ENCODE assay signal across 9 cellular contexts in genomic region chr4:107034091-107034698, GRCh38. TPM values are rescaled to one million over a fixed set of nuclear protein-coding genes. Genes with fewer than 3 reads are reported as not detected.
DNase-seq lines count a peak whose midpoint lies in the region; ATAC-seq, FAIRE-seq and TF ChIP-seq lines count a peak whose summit lies in the region.
"Had no signal": no experiment of that assay in that cellular context is flagged by ENCODE, and none has a peak within 500 bp of the region (broad histone marks: within the 10 kb centered on the region; RNA-seq: fewer than 3 reads in every experiment).

No MANE protein-coding gene starts in this region.

- no peaks in the 10 kb centered on the region for H4K20me1 ChIP-seq in endothelial cell of umbilical vein (replicated peaks; ENCODE audit: control insufficient read depth, extremely low read depth, insufficient read depth, low read length)

- FAIRE-seq in endothelial cell of umbilical vein (lab: Jason Lieb, UNC): peak; percentile 70

- H3K9me3 ChIP-seq in endothelial cell of umbilical vein (replicated peaks; ENCODE audit: control insufficient read depth, insufficient read depth, low read length): no peaks in the 10 kb centered on the region

- no peaks in the 10 kb centered on the region for H3K9me1 ChIP-seq in endothelial cell of umbilical vein (replicated peaks; ENCODE audit: control insufficient read depth, extremely low read depth, insufficient read depth, low read length)

- peak overlapping the region; percentile 100 for H3K4me2 ChIP-seq in endothelial cell of umbilical vein (ENCODE audit: insufficient read depth, low read length)

- no peak overlapping the region for H3K27ac Mint-ChIP-seq in natural killer cell

- no peak for TF ChIP-seq POLR2A in endothelial cell of umbilical vein (IDR thresholded peaks at IDR 0.05; ENCODE audit: low read depth, low read length)

- peaks cover 34% of the 10 kb centered on the region for H3K4me1 ChIP-seq in endothelial cell of umbilical vein (ENCODE audit: control insufficient read depth, extremely low read depth, insufficient read depth, low read length)

- no TSS peak for BruUV-seq in endothelial cell of umbilical vein (replicated peaks; lab: Mats Ljungman, UMichigan)

- H2AFZ ChIP-seq in endothelial cell of umbilical vein (ENCODE audit: low read depth, low read length): peak overlapping the region; percentile 27

- intact Hi-C loops in endothelial cell of umbilical vein (cut with micrococcal nuclease) (loop anchor here (1.0 to 10.0 kb wide), 4 partner anchors 149 to 769 kb away; no protein-coding TSS in a partner anchor), natural killer cell (cut with micrococcal nuclease) (no loop called here)

- no peaks in the 10 kb centered on the region for H3K36me3 Mint-ChIP-seq in natural killer cell

- peaks cover 13 to 27% of the 10 kb centered on the region in 2 donors for H3K4me1 Mint-ChIP-seq in natural killer cell

- POLR2A ChIA-PET in endothelial cell of umbilical vein (lab: Charles Lee): no interaction called here

- H3K9ac ChIP-seq in endothelial cell of umbilical vein (replicated peaks; ENCODE audit: extremely low read depth, insufficient read depth, low read length): no peak overlapping the region

- peaks cover 30 to 39% of the 10 kb centered on the region in 2 donors for H3K27me3 Mint-ChIP-seq in natural killer cell (ENCODE audit: low read depth in 2 of 2)

- H3K4me3 Mint-ChIP-seq in natural killer cell: peak overlapping the region; percentile 22

- peak overlapping the region; percentile 12 to 84 (median 24) for H3K4me3 ChIP-seq in endothelial cell of umbilical vein (replicated peaks in 1 of 3; ENCODE audit: insufficient read depth in 1 of 3, low read depth in 1 of 3, low read length in 3 of 3)

- H3K36me3 ChIP-seq in endothelial cell of umbilical vein (ENCODE audit: control insufficient read depth in 2 of 2, extremely low read depth in 1 of 2, insufficient read depth in 2 of 2, low read length in 2 of 2): no peaks in the 10 kb centered on the region

- H3K27ac ChIP-seq in endothelial cell of umbilical vein (ENCODE audit: insufficient read depth, low read depth, low read length): no peak overlapping the region

- peaks cover 17 to 19% of the 10 kb centered on the region in 2 experiments for H3K27me3 ChIP-seq in endothelial cell of umbilical vein (ENCODE audit: control insufficient read depth in 2 of 2, insufficient read depth in 2 of 2, low read length in 2 of 2)

- no peaks in the 10 kb centered on the region for H3K79me2 ChIP-seq in endothelial cell of umbilical vein (ENCODE audit: control insufficient read depth, insufficient read depth, low read length)

- H3K9me3 Mint-ChIP-seq in natural killer cell: no peaks in the 10 kb centered on the region

- CTCF ChIA-PET in endothelial cell of umbilical vein (lab: Charles Lee): interaction anchor here (1.1 to 15.3 kb wide), 5 partner anchors 9 to 768 kb away, joined by 4 to 202 read pairs (median 9); no protein-coding TSS in a partner anchor

- peak; percentile 7 for DNase-seq in NCI-H1092 treated with DMSO at 0.1 percent for 48 hours (lab: John Stamatoyannopoulos, UW)
- no peak for DNase-seq in NCI-H1092 (lab: John Stamatoyannopoulos, UW)
- DNase-seq in SIG-M5 treated with dmso at 0.1 percent for 504 hours (lab: John Stamatoyannopoulos, UW; ENCODE audit: unreplicated experiment): peak; percentile 31
- DNase-seq in endothelial cell of umbilical vein (ENCODE audit: low read depth, low spot score): peak; percentile 52
- no peak for DNase-seq in natural killer cell
- DNase-seq in amniotic stem cell (lab: John Stamatoyannopoulos, UW): no peak

- peak in 1 of 3 donors; percentile 29 for ATAC-seq in natural killer cell
- ATAC-seq in HG03460 (IDR thresholded peaks at IDR 0.05; ENCODE audit: unreplicated experiment): no peak
- ATAC-seq in GM18870 (IDR thresholded peaks at IDR 0.05; ENCODE audit: unreplicated experiment): no peak

- dilution Hi-C loops in endothelial cell of umbilical vein (cut with MboI; ENCODE audit: extremely low pct_ligation_motif_present, low sequenced_read_pairs): no loop called here

- TF ChIP-seq CTCF in endothelial cell of umbilical vein (IDR thresholded peaks at IDR 0.05; ENCODE audit: extremely low read depth in 1 of 2, insufficient read depth in 1 of 2, low read depth in 1 of 2, low read length in 2 of 2): peak; percentile 42 to 64
- no peak for TF ChIP-seq CTCF in natural killer cell (IDR thresholded peaks at IDR 0.05)

TF ChIP-seq in endothelial cell of umbilical vein, 7 proteins besides CTCF, POLR2A, EP300 and RAD21:
- TF ChIP-seq FOS (IDR thresholded peaks at IDR 0.05; ENCODE audit: borderline replicate concordance, insufficient read depth, low read length) (no peak), MAX (IDR thresholded peaks at IDR 0.05; ENCODE audit: insufficient read depth, insufficient read length) (no peak), EZH2 (IDR thresholded peaks at IDR 0.05; ENCODE audit: borderline replicate concordance, low read depth, low read length, severe bottlenecking) (no peak), MYC (IDR thresholded peaks at IDR 0.05; ENCODE audit: low read depth, low read length) (no peak), JUN (IDR thresholded peaks at IDR 0.05; ENCODE audit: borderline replicate concordance, insufficient read depth, insufficient read length, low read depth) (no peak), GATA2 (IDR thresholded peaks at IDR 0.05; ENCODE audit: insufficient read depth, insufficient read length, low read depth, low read length) (no peak), POLR2AphosphoS5 (IDR thresholded peaks at IDR 0.05; ENCODE audit: insufficient read depth, low read depth, low read length) (no peak)

RNA-seq across cellular contexts. Expression of gene DKK2, which starts 1.9 kb away (rescaled TPM):
- total RNA-seq in endothelial cell of umbilical vein: 0.09 and 0.24 TPM in 2 replicates
- 0.14 and 0.19 TPM in 2 replicates for polyA plus RNA-seq in endothelial cell of umbilical vein
- 0.10 TPM in 2 replicates for polyA plus RNA-seq in endothelial cell of umbilical vein (2011; cell fraction: cytosol; rRNA removed)
- polyA plus RNA-seq in endothelial cell of umbilical vein (2011; cell fraction: nucleus; rRNA removed): 0.09 and 0.53 TPM in 2 replicates
- not detected in 2 replicates for polyA plus RNA-seq in endothelial cell of umbilical vein (2012)
- polyA minus RNA-seq in endothelial cell of umbilical vein: 0.32 TPM in 1 of 2 replicates, not detected in the other
- polyA minus RNA-seq in endothelial cell of umbilical vein (2011; cell fraction: cytosol; rRNA and poly(A)+ RNA removed): not detected
- polyA minus RNA-seq in endothelial cell of umbilical vein (2011; cell fraction: nucleus; rRNA and poly(A)+ RNA removed): 0.43 TPM in 1 of 2 replicates, not detected in the other
- total RNA-seq in natural killer cell: under 1 TPM in 2 of 3 donors, not detected in 1; 0.56 to 0.85 TPM
- total RNA-seq: T-helper 2 cell treated with Interferon-gamma antibody and Interleukin-4, amounts not matched to agents 100 ng/mL and 5 ng/mL, for 36 hours had no signal

Comparison
In these comparisons a context has a peak if more than half of its experiments do, and no peak if none do; other contexts are left out.
1. DNase-seq: peak in NCI-H1092 treated with DMSO at 0.1 percent for 48 hours (single experiment), SIG-M5 treated with dmso at 0.1 percent for 504 hours (single experiment) and endothelial cell of umbilical vein (single experiment); none in NCI-H1092 (single experiment), natural killer cell (single experiment) and amniotic stem cell (single experiment).